18 cellular contexts compared by ENCODE assay signal in the genomic region with DNA sequence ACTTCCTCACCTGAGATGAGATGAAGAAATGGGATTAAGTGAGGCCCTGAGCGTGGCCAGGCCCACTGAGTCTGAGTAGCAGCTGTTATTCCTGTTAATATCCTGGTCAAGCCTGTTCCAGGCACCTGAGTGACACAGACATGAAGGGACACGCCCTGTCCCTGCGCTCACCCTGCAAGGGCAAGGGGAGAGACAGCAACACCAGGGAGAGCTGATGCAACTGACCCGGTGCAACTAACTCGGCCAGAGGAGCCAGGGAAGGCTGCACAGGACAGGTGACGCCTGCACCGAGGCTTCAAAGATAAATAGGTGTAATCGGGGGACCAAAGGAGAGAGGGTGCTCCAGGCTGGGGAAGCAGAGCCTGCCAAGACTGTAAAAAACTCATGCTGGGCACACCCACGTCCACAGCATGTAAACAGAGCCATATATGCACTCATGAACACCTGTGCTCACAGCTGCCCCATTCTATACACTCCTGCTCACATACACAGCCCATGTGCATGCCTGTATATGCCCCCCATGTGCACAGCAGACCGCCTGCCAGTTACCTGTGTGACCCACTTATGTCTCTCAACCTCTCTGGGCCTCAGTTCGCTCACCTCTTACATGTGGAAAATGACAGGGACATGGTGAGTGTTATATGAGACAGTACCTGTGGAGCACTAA. TPM values are rescaled to one million over a fixed set of nuclear protein-coding genes. Genes with fewer than 3 reads are reported as not detected.
DNase-seq lines count a peak whose midpoint lies in the region; ATAC-seq, FAIRE-seq and TF ChIP-seq lines count a peak whose summit lies in the region.
"Had no signal": no experiment of that assay in that cellular context is flagged by ENCODE, and none has a peak within 500 bp of the region (broad histone marks: within the 10 kb centered on the region; RNA-seq: fewer than 3 reads in every experiment).

No MANE protein-coding gene starts in this region.

- no peak for TF ChIP-seq POLR2A in HCT116 (IDR thresholded peaks at IDR 0.05; ENCODE audit: borderline replicate concordance, extremely low read depth, insufficient read depth, insufficient read length)
- TF ChIP-seq POLR2A in prostate gland (IDR thresholded peaks at IDR 0.05) = peak; percentile 13

- H3K4me2 ChIP-seq in HCT116 (ENCODE audit: low read length) (peak overlapping the region; percentile 72), PC-3 (ENCODE audit: low read length) (peak overlapping the region; percentile 47)

- H3K9me3 Mint-ChIP-seq in glutamatergic neuron (ENCODE audit: unreplicated experiment) = peaks cover 3% of the 10 kb centered on the region
- H3K9me3 Mint-ChIP-seq: activated naive CD4-positive, alpha-beta T cell treated with anti-CD3 and anti-CD28 coated beads, Interleukin-2, amount 50 U/mL, for 72 hours; CD8-positive, alpha-beta T cell; immature natural killer cell; naive thymus-derived CD8-positive, alpha-beta T cell had no signal

- POLR2A ChIA-PET in HCT116 (lab: Charles Lee) (interaction anchor here (0.9 to 5.5 kb wide), 4 partner anchors 20 to 109 kb away, joined by 3 to 63 read pairs (median 4); partner anchors contain the start of gene LGALS1), PC-3 (lab: Charles Lee; ENCODE audit: unreplicated experiment) (interaction anchor here (0.6 kb wide), 1 partner anchor 110 kb away, joined by 6 read pairs; the partner anchor contains the start of gene LGALS1)

- RAD21 ChIA-PET in HCT116 (lab: Charles Lee; ENCODE audit: low non-redundant PET in 1 of 2, low total read pairs in 2 of 2, uncharacterized antibody in 2 of 2, unreplicated experiment in 2 of 2) = no interaction called here

- H3K36me3 ChIP-seq in HCT116 (ENCODE audit: control insufficient read depth in 1 of 2, insufficient read depth in 2 of 2, low read length in 2 of 2) = no peaks in the 10 kb centered on the region
- H3K36me3 ChIP-seq in PC-3 (ENCODE audit: low read depth, low read length) = no peaks in the 10 kb centered on the region
- no peaks in the 10 kb centered on the region for H3K36me3 ChIP-seq in prostate gland
- H3K36me3 ChIP-seq: sigmoid colon had no signal

- 39% methylated on average over 11 of the region's 11 CpGs for WGBS in prostate gland

- H3K27ac Mint-ChIP-seq in glutamatergic neuron (ENCODE audit: unreplicated experiment) = no peak overlapping the region
- H3K27ac Mint-ChIP-seq: activated CD8-positive, alpha-beta memory T cell treated with anti-CD3 and anti-CD28 coated beads, Interleukin-2, amount 10 ng/mL, durations not matched to agents 7 days and 5 days; activated naive CD4-positive, alpha-beta T cell treated with anti-CD3 and anti-CD28 coated beads, Interleukin-2, amount 50 U/mL, for 72 hours; CD8-positive, alpha-beta T cell; immature natural killer cell had no signal

- CTCF ChIA-PET in HCT116 (lab: Charles Lee) (no interaction called here), PC-3 (lab: Charles Lee) (no interaction called here)

- no peaks in the 10 kb centered on the region for H3K36me3 Mint-ChIP-seq in glutamatergic neuron (ENCODE audit: unreplicated experiment)
- H3K36me3 Mint-ChIP-seq: activated CD8-positive, alpha-beta memory T cell treated with anti-CD3 and anti-CD28 coated beads, Interleukin-2, amount 10 ng/mL, durations not matched to agents 7 days and 5 days; activated naive CD4-positive, alpha-beta T cell treated with anti-CD3 and anti-CD28 coated beads, Interleukin-2, amount 50 U/mL, for 72 hours; CD8-positive, alpha-beta T cell; immature natural killer cell; naive thymus-derived CD8-positive, alpha-beta T cell had no signal

- ATAC-seq in HCT116 (peak; percentile 33), PC-3 (peak; percentile 34), HG03342 (IDR thresholded peaks at IDR 0.05; ENCODE audit: unreplicated experiment) (no peak), GM18502 (IDR thresholded peaks at IDR 0.05; ENCODE audit: poor library complexity, unreplicated experiment) (no peak)
- ATAC-seq: activated CD8-positive, alpha-beta memory T cell treated with anti-CD3 and anti-CD28 coated beads, Interleukin-2, amount 10 ng/mL, durations not matched to agents 7 days and 5 days; CD8-positive, alpha-beta T cell; naive thymus-derived CD8-positive, alpha-beta T cell; Panc1 had no signal

- H4K20me1 ChIP-seq in HCT116 (ENCODE audit: insufficient read depth) (no peaks in the 10 kb centered on the region), PC-3 (ENCODE audit: low read length) (no peaks in the 10 kb centered on the region)

- peaks cover 15% of the 10 kb centered on the region for H3K4me1 Mint-ChIP-seq in glutamatergic neuron (ENCODE audit: low read depth, unreplicated experiment)
- H3K4me1 Mint-ChIP-seq: activated CD8-positive, alpha-beta memory T cell treated with anti-CD3 and anti-CD28 coated beads, Interleukin-2, amount 10 ng/mL, durations not matched to agents 7 days and 5 days; immature natural killer cell had no signal

- H3K9me2 ChIP-seq in HCT116 (ENCODE audit: insufficient read depth) (no peaks in the 10 kb centered on the region), PC-3 (replicated peaks; ENCODE audit: low read length) (no peaks in the 10 kb centered on the region)

- H3K4me3 ChIP-seq in HCT116 (replicated peaks in 1 of 2; ENCODE audit: low read depth in 1 of 2, low read length in 2 of 2) (0 out of 4 replicates have a peak overlapping the region, but pooled peaks of 1 of the 2 experiments have one; percentile 7), PC-3 (ENCODE audit: low read length) (no peak overlapping the region), prostate gland (no peak overlapping the region)
- H3K4me3 ChIP-seq: sigmoid colon had no signal

- H3K9me3 ChIP-seq in HCT116 (ENCODE audit: control insufficient read depth in 1 of 2, insufficient read depth in 1 of 2, low read depth in 1 of 2, low read length in 2 of 2) (no peaks in the 10 kb centered on the region), PC-3 (ENCODE audit: low read length) (no peaks in the 10 kb centered on the region), prostate gland (no peaks in the 10 kb centered on the region)
- H3K9me3 ChIP-seq: sigmoid colon had no signal

- DNase-seq in HCT116 (ENCODE audit: low read depth, low spot score) (peak; percentile 74), PC-3 (peak; percentile 66), glutamatergic neuron (no peak), prostate gland (ENCODE audit: low spot score) (peak; percentile 88), D721Med (ENCODE audit: insufficient read length, low spot score) (no peak), GM20000 (ENCODE audit: low spot score) (no peak)
- DNase-seq: activated CD8-positive, alpha-beta memory T cell treated with anti-CD3 and anti-CD28 coated beads, Interleukin-2, amount 10 ng/mL, durations not matched to agents 7 days and 5 days; CD8-positive, alpha-beta T cell; immature natural killer cell; naive thymus-derived CD8-positive, alpha-beta T cell; NCI-H1930; sigmoid colon; T-helper 9 cell had no signal

- H3K27ac ChIP-seq in HCT116 (ENCODE audit: low read depth, low read length) (peak overlapping the region; percentile 85), PC-3 (ENCODE audit: low read length) (peak overlapping the region; percentile 89), prostate gland (peak overlapping the region; percentile 70 to 75)
- H3K27ac ChIP-seq: sigmoid colon had no signal

- H3K9ac ChIP-seq in HCT116 (ENCODE audit: low read length) (peak overlapping the region; percentile 57), PC-3 (ENCODE audit: low read length) (no peak overlapping the region)

- no peaks in the 10 kb centered on the region for H3F3A ChIP-seq in PC-3 (ENCODE audit: low read length, unreplicated experiment)

- no peak for TF ChIP-seq RAD21 in HCT116 (IDR thresholded peaks at IDR 0.05; ENCODE audit: low read depth)

- peaks cover 9% of the 10 kb centered on the region for H3K27me3 Mint-ChIP-seq in glutamatergic neuron (ENCODE audit: unreplicated experiment)
- H3K27me3 Mint-ChIP-seq: activated CD8-positive, alpha-beta memory T cell treated with anti-CD3 and anti-CD28 coated beads, Interleukin-2, amount 10 ng/mL, durations not matched to agents 7 days and 5 days had no signal

- TF ChIP-seq CTCF in HCT116 (IDR thresholded peaks at IDR 0.05 in 2 of 3, conservative IDR thresholded peaks at IDR 0.05 in 1 of 3; ENCODE audit: borderline replicate concordance in 1 of 3, insufficient read depth in 1 of 3, low read depth in 2 of 3, low read length in 2 of 3) = no peak
- no peak for TF ChIP-seq CTCF in PC-3 (conservative IDR thresholded peaks at IDR 0.05; ENCODE audit: low read depth, low read length)
- TF ChIP-seq CTCF in glutamatergic neuron (IDR thresholded peaks at IDR 0.05; ENCODE audit: partially characterized antibody, unreplicated experiment) = no peak
- no peak for TF ChIP-seq CTCF in prostate gland (IDR thresholded peaks at IDR 0.05)
- TF ChIP-seq CTCF in D721Med (IDR thresholded peaks at IDR 0.05; ENCODE audit: insufficient read depth, missing control alignments) = no peak
- no peak for TF ChIP-seq CTCF in GM20000 (IDR thresholded peaks at IDR 0.05; ENCODE audit: extremely low read depth, missing control alignments)

- no TSS peak for BruUV-seq in HCT116 (replicated peaks; lab: Mats Ljungman, UMichigan)
- BruUV-seq in PC-3 (replicated peaks; lab: Mats Ljungman, UMichigan) = no TSS peak

- H2AFZ ChIP-seq in HCT116 (ENCODE audit: low read depth, low read length, poor library complexity, severe bottlenecking) (no peak overlapping the region), PC-3 (ENCODE audit: low read length) (no peak overlapping the region)

- no peaks in the 10 kb centered on the region for H3K27me3 ChIP-seq in HCT116 (ENCODE audit: insufficient read depth, low read length)
- no peaks in the 10 kb centered on the region for H3K27me3 ChIP-seq in PC-3 (ENCODE audit: low read length)
- no peaks in the 10 kb centered on the region for H3K27me3 ChIP-seq in prostate gland (replicated peaks; ENCODE audit: insufficient read depth)
- H3K27me3 ChIP-seq: sigmoid colon had no signal

- intact Hi-C loops in HCT116 (cut with micrococcal nuclease) = loop anchor here (2.0 to 5.0 kb wide), 2 partner anchors 32 to 43 kb away; no protein-coding TSS in a partner anchor
- intact Hi-C loops in PC-3 (cut with micrococcal nuclease) = no loop called here
- intact Hi-C loops in prostate gland (cut with DNase I) = no loop called here

- no peaks in the 10 kb centered on the region for H3K79me2 ChIP-seq in HCT116 (ENCODE audit: insufficient read depth, low read length)
- no peaks in the 10 kb centered on the region for H3K79me2 ChIP-seq in PC-3 (ENCODE audit: low read length)

- no peak for FAIRE-seq in D721Med (lab: Jason Lieb, UNC)

- H3K4me1 ChIP-seq in HCT116 (ENCODE audit: control insufficient read depth in 1 of 2, insufficient read depth in 2 of 2, low read length in 2 of 2) (peaks cover 51 to 59% of the 10 kb centered on the region in 2 experiments), PC-3 (ENCODE audit: insufficient read depth, low read length) (peaks cover 40% of the 10 kb centered on the region), prostate gland (replicated peaks) (peaks cover 12% of the 10 kb centered on the region)
- H3K4me1 ChIP-seq: sigmoid colon had no signal

- peak overlapping the region; percentile 45 for H3K4me3 Mint-ChIP-seq in glutamatergic neuron (ENCODE audit: unreplicated experiment)
- H3K4me3 Mint-ChIP-seq: activated CD8-positive, alpha-beta memory T cell treated with anti-CD3 and anti-CD28 coated beads, Interleukin-2, amount 10 ng/mL, durations not matched to agents 7 days and 5 days; CD8-positive, alpha-beta T cell; immature natural killer cell; naive thymus-derived CD8-positive, alpha-beta T cell had no signal

RNA-seq across cellular contexts. Expression of gene GCAT, which starts 22.8 kb away (rescaled TPM):
- total RNA-seq in HCT116 (2021; ENCODE audit: unreplicated experiment) (88.7 TPM), PC-3 (2014; rRNA removed) (26.0 and 33.3 TPM in 2 replicates), glutamatergic neuron (ENCODE audit: unreplicated experiment) (11.9 TPM), prostate gland (10 to 100 TPM; 37.8 to 92.7 TPM)
- 92.9 and 111 TPM in 2 replicates for polyA plus RNA-seq in HCT116 (2012)

RNA-seq across cellular contexts. Expression of gene GALR3, which starts 38.2 kb away (rescaled TPM):
- total RNA-seq in HCT116 (2021; ENCODE audit: unreplicated experiment) (0.32 TPM), PC-3 (2014; rRNA removed) (not detected in 2 replicates), glutamatergic neuron (ENCODE audit: unreplicated experiment) (not detected), prostate gland (under 1 TPM in 1 of 2 donors, not detected in 1; 0.85 TPM)
- polyA plus RNA-seq in HCT116 (2012) = 0.12 TPM in 1 of 2 replicates, not detected in the other
- total RNA-seq: activated CD8-positive, alpha-beta memory T cell treated with anti-CD3 and anti-CD28 coated beads, Interleukin-2, amount 10 ng/mL, durations not matched to agents 7 days and 5 days; activated naive CD4-positive, alpha-beta T cell treated with anti-CD3 and anti-CD28 coated beads, Interleukin-2, amount 50 U/mL, for 72 hours; CD8-positive, alpha-beta T cell; naive thymus-derived CD8-positive, alpha-beta T cell; sigmoid colon; temporal lobe had no signal
- polyA plus RNA-seq: immature natural killer cell; naive thymus-derived CD8-positive, alpha-beta T cell; sigmoid colon had no signal

RNA-seq across cellular contexts. Expression of gene ANKRD54, which starts 59.2 kb away (rescaled TPM):
- total RNA-seq in HCT116 (2021; ENCODE audit: unreplicated experiment) (29.8 TPM), PC-3 (2014; rRNA removed) (24.9 and 30.1 TPM in 2 replicates), glutamatergic neuron (ENCODE audit: unreplicated experiment) (26.7 TPM), prostate gland (10 to 100 TPM; 72.4 to 94.5 TPM)
- polyA plus RNA-seq in HCT116 (2012) = 25.5 and 27.9 TPM in 2 replicates

Comparison
In these comparisons a context has a peak if more than half of its experiments do, and no peak if none do; other contexts are left out.
1. ATAC-seq: peak in HCT116 (single experiment) and PC-3 (single experiment); none in HG03342 (single experiment) and GM18502 (single experiment).
2. DNase-seq: peak in HCT116 (single experiment), PC-3 (single experiment) and prostate gland (single experiment); none in glutamatergic neuron (single experiment), D721Med (single experiment) and GM20000 (single experiment).
3. Peak in every context shown above with its lines, with median percentiles within 50 percentile points of each other: H3K27ac ChIP-seq.